Comparison of ENCODE assay signal across 8 cellular contexts in the genomic region with DNA sequence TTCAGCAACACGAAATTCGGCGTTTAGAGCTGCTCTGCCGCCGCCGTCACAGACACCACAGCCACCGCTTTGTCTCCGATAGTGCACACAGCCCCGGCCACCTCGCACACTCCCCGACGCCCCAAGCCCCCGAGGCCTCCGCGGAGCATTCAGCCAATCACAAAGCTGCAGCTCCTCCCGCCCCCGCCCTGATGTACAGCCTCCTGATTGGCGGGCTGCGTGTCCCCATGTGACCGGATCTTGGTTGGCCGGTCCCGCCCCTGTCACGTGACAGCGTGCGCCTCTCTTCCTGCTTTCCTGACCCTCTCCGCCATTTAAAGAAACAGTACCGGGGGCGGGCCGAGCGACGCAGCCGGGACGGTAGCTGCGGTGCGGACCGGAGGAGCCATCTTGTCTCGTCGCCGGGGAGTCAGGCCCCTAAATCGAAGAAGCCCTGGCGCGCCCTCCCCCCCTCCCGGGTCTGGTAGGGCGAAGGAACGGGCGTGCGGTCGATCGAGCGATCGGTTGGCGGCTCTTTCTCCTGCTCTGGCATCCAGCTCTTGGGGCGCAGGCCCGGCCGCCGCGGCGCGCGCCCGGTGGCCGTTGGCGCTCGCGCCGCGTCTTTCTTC. TPM values are rescaled to one million over a fixed set of nuclear protein-coding genes. Genes with fewer than 3 reads are reported as not detected.
DNase-seq lines count a peak whose midpoint lies in the region; ATAC-seq, FAIRE-seq and TF ChIP-seq lines count a peak whose summit lies in the region.

A gene (plus strand): TSS at position 342 of the 608 bp plus-strand sequence.

- H3K4me1 ChIP-seq in right atrium auricular region (peaks cover 0 to 36% of the 10 kb centered on the region in 2 donors), psoas muscle (peaks cover 45% of the 10 kb centered on the region)

- peak; percentile 97 for FAIRE-seq in urothelium cell line (lab: Jason Lieb, UNC)

- 0 to 1% (median 1%) methylated on average over 44 to 67 of the region's 67 CpGs for WGBS in psoas muscle, 3 donors

- H3K36me3 ChIP-seq in right atrium auricular region (peaks cover 28% of the 10 kb centered on the region), psoas muscle (ENCODE audit: insufficient read depth in 1 of 2, low read depth in 1 of 2) (peaks cover 12 to 26% of the 10 kb centered on the region in 2 donors)

- H3K27me3 ChIP-seq in right atrium auricular region (no peaks in the 10 kb centered on the region), psoas muscle (ENCODE audit: insufficient read depth in 3 of 3, low read length in 2 of 3) (no peaks in the 10 kb centered on the region)

- peak; percentile 73 for TF ChIP-seq POLR2A in GM15510 (IDR thresholded peaks at IDR 0.05; ENCODE audit: borderline replicate concordance, extremely low read depth, insufficient read length)

- no peak for TF ChIP-seq CTCF in right atrium auricular region (IDR thresholded peaks at IDR 0.05)
- no peak for TF ChIP-seq CTCF in psoas muscle (IDR thresholded peaks at IDR 0.05)

- H3K27ac ChIP-seq in right atrium auricular region (peak within 1 kb of the TSS; percentile 93 to 96), psoas muscle (peak within 1 kb of the TSS; percentile 94)

- intact Hi-C loops in psoas muscle (cut with DNase I): loop anchor here (2.0 kb wide), 2 partner anchors 114 to 116 kb away; no protein-coding TSS in a partner anchor

- H3K4me3 ChIP-seq in right atrium auricular region (peak within 1 kb of the TSS; percentile 64 to 68), psoas muscle (peak within 1 kb of the TSS; percentile 86)

- ATAC-seq in HG02938 (IDR thresholded peaks at IDR 0.05; ENCODE audit: unreplicated experiment) (peak; percentile 93), psoas muscle (peak; percentile 96 to 98 (median 98))

- peak; percentile 83 to 88 for DNase-seq in NCI-H187 (lab: John Stamatoyannopoulos, UW)
- peak; percentile 91 to 99 (median 97) for DNase-seq in T-helper 2 cell
- DNase-seq in anterior cingulate cortex (lab: John Stamatoyannopoulos, UW): peak; percentile 83 to 99 (median 97)
- DNase-seq in right atrium auricular region (ENCODE audit: low spot score): peak; percentile 99
- peak; percentile 99 for DNase-seq in psoas muscle
- DNase-seq in urothelium cell line (ENCODE audit: low spot score): peak; percentile 100

- H3K9me3 ChIP-seq in right atrium auricular region (peaks cover 0 to 37% of the 10 kb centered on the region in 2 donors), psoas muscle (peaks cover 4% of the 10 kb centered on the region)

RNA-seq across cellular contexts. Expression of the gene that starts here (rescaled TPM):
- total RNA-seq in right atrium auricular region (10 to 100 TPM; 37.2 to 39.1 TPM), psoas muscle (10 to 100 TPM; 22.2 to 30.7 (median 28.5) TPM)
- polyA plus RNA-seq in psoas muscle: 10 to 100 TPM; 10.9 to 38.5 (median 21.4) TPM

Comparison
In these comparisons a context has a peak if more than half of its experiments do, and no peak if none do; other contexts are left out.
1. Peak in every context shown above with its lines: DNase-seq, ATAC-seq, H3K4me3 ChIP-seq and H3K27ac ChIP-seq.